Comparison of ENCODE assay signal across 8 cellular contexts in the genomic region with DNA sequence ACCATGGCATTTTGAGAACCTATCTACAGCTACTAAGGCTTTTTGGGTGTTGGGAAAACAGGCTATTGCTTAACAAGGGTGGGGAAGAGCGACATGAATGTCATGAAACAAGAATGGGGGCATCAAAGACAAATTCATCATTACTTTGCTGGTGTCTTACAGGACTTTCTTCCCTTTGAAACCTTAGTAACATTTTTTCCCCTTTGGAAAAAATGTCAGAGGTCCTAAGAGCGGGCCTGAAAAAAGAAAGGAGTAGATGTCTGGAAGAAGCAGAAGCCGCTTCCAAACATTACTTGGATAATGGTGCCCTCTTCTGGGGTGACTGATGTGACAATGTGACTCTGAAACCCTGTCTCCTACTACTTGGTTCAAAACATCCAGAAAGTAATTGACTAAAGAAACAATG. TPM values are rescaled to one million over a fixed set of nuclear protein-coding genes. Genes with fewer than 3 reads are reported as not detected.
DNase-seq lines count a peak whose midpoint lies in the region; ATAC-seq lines count a peak whose summit lies in the region.

No MANE protein-coding gene starts in this region.

- ATAC-seq in HG02981 (IDR thresholded peaks at IDR 0.05; ENCODE audit: unreplicated experiment): no peak

- in situ Hi-C loops in SK-MEL-5 (cut with HindIII; ENCODE audit: low pct_unique_long_range_greater_than_20kb, low sequenced_read_pairs): no loop called here

- DNase-seq in activated T-cell treated with anti-CD3 and anti-CD28 coated beads for 48 hours (ENCODE audit: low read depth): peak; percentile 12
- no peak for DNase-seq in activated T-cell treated with anti-CD3 and anti-CD28 coated beads, Interleukin-2, amount 50 U/mL, for 1 hour
- DNase-seq in MV-4-11 (lab: John Stamatoyannopoulos, UW): peak; percentile 69
- peak; percentile 74 for DNase-seq in SK-MEL-5 (ENCODE audit: low read depth, low spot score)
- peak; percentile 65 for DNase-seq in cerebellum (ENCODE audit: low spot score)
- DNase-seq in medulla oblongata (ENCODE audit: extremely low spot score): peak; percentile 91
- DNase-seq in NCI-H226: no peak

RNA-seq across cellular contexts. Expression of a gene that starts 3.8 kb away (rescaled TPM):
- total RNA-seq in SK-MEL-5 (2014; rRNA removed; shearing (Covaris generic)): 34.0 and 35.1 TPM in 2 replicates
- polyA plus RNA-seq in SK-MEL-5 (2015; cell fraction: cytosol; rRNA removed): 15.9 and 23.8 TPM in 2 replicates
- 11.7 and 14.5 TPM in 2 replicates for polyA plus RNA-seq in SK-MEL-5 (2015; cell fraction: nucleus; rRNA removed)
- total RNA-seq in cerebellum: 32.3 TPM

RNA-seq across cellular contexts. Expression of a gene that starts 58.6 kb away (rescaled TPM):
- total RNA-seq in SK-MEL-5 (2014; rRNA removed; shearing (Covaris generic)): 93.1 and 99.2 TPM in 2 replicates
- polyA plus RNA-seq in SK-MEL-5 (2015; cell fraction: cytosol; rRNA removed): 75.3 and 91.7 TPM in 2 replicates
- 51.4 and 70.1 TPM in 2 replicates for polyA plus RNA-seq in SK-MEL-5 (2015; cell fraction: nucleus; rRNA removed)
- total RNA-seq in cerebellum: 26.9 TPM

Comparison
In these comparisons a context has a peak if more than half of its experiments do, and no peak if none do; other contexts are left out.
1. DNase-seq: peak in activated T-cell treated with anti-CD3 and anti-CD28 coated beads for 48 hours (single experiment), MV-4-11 (single experiment), SK-MEL-5 (single experiment), cerebellum (single experiment) and medulla oblongata (single experiment); none in activated T-cell treated with anti-CD3 and anti-CD28 coated beads, Interleukin-2, amount 50 U/mL, for 1 hour (single experiment) and NCI-H226 (single experiment).